In the genomic region with DNA sequence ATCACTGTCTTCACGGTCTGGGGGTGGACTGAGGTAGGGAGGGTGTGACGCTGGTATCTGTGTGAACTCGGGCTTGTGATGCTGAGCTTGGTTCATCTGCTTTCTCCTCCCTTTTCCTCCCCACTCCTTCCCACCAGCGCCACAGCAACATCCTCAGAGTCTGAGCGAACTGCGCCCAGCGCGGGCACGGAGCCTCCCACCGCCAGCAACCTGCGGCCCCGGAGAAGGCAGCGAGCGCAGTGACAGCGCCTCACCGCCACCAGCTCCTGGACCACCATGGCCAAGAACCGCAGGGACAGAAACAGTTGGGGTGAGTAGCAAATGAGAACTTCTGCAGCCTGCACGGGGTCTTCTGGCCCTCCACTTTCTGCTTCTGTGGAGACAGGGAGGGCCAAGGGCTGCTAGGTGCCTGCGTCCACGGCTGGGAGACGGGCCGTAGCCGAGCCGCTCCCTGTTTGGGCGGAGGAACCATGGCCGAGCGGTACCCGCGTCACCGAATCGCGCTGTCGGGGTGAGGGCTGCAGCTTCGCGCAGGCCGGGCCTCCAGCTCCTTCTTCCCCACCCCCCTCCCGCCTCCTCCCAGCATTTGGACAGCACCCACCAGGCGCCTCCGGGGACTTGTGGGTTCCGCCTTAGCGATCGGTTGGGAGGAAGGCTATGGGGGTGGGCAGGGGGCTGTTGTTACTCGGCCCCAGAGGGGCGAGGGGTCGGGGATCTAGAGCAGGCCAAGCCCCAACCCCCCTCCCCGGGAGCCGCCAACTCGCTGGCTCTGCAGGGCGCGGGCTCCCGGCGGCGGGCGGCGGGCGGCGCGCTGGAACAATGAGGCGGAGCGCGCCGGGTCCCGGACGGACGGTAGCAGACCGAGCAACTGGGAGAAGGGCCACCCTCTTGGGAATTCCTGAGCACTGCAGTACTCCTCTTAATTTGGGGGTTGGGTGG, we compare ENCODE assay signal across 8 cellular contexts. TPM values are rescaled to one million over a fixed set of nuclear protein-coding genes. Genes with fewer than 3 reads are reported as not detected.
A peak's percentile ranks its signal among the peaks of the same experiment; 100 is the strongest.
DNase-seq lines count a peak whose midpoint lies in the region; ATAC-seq and TF ChIP-seq lines count a peak whose summit lies in the region.

Gene ATL1, plus strand, starts transcription at position 156 of the 939 bp plus-strand sequence. Its CDS starts 121 bp downstream, at position 277.

- H3K36me3 ChIP-seq in CD4-positive, alpha-beta memory T cell (ENCODE audit: insufficient read depth, low read length), result no peaks in the 10 kb centered on the region
- no peaks in the 10 kb centered on the region for H3K36me3 ChIP-seq in right lobe of liver

- peaks cover 28% of the 10 kb centered on the region for H3K27me3 ChIP-seq in CD4-positive, alpha-beta memory T cell (ENCODE audit: insufficient read depth, low read length)
- peaks cover 0 to 3% of the 10 kb centered on the region in 2 donors for H3K27me3 ChIP-seq in right lobe of liver

- peak within 1 kb of the TSS; percentile 36 to 48 for H3K4me3 ChIP-seq in CD4-positive, alpha-beta memory T cell (ENCODE audit: low read length in 2 of 2)
- H3K4me3 ChIP-seq in right lobe of liver, result peak within 1 kb of the TSS; percentile 42 to 55 (median 44)

- H3K9me3 ChIP-seq in CD4-positive, alpha-beta memory T cell (ENCODE audit: control insufficient read depth in 1 of 2, low read length in 2 of 2), result no peaks in the 10 kb centered on the region
- no peaks in the 10 kb centered on the region for H3K9me3 ChIP-seq in right lobe of liver

- intact Hi-C loops in CD4-positive, alpha-beta memory T cell (cut with micrococcal nuclease), result no loop called here
- intact Hi-C loops in right lobe of liver (cut with DNase I), result no loop called here

- H3K27ac Mint-ChIP-seq in CD4-positive, alpha-beta memory T cell, result peak within 1 kb of the TSS in 1 of 7 donors; percentile 50
- H3K27ac Mint-ChIP-seq in HFFc6, result no peak within 1 kb of the TSS; the same call in 1 of the 2 replicates
- no peak within 1 kb of the TSS for H3K27ac Mint-ChIP-seq in activated CD4-positive, alpha-beta memory T cell treated with anti-CD3 and anti-CD28 coated beads, Interleukin-2, amount 10 ng/mL, durations not matched to agents 7 days and 5 days

- H3K4me1 ChIP-seq in CD4-positive, alpha-beta memory T cell (ENCODE audit: insufficient read depth, low read length), result peaks cover 17% of the 10 kb centered on the region
- H3K4me1 ChIP-seq in right lobe of liver, result peaks cover 0 to 11% (median 0%) of the 10 kb centered on the region in 4 donors

- DNase-seq in CD4-positive, alpha-beta memory T cell, result peak; percentile 28 to 46 (median 36)
- peak; percentile 28 for DNase-seq in HFFc6
- peak; percentile 59 for DNase-seq in NCI-H446 treated with DMSO at 0.1 percent for 48 hours (lab: John Stamatoyannopoulos, UW)
- DNase-seq in activated CD4-positive, alpha-beta memory T cell treated with anti-CD3 and anti-CD28 coated beads, Interleukin-2, amount 10 ng/mL, durations not matched to agents 7 days and 5 days, result peak; percentile 50
- DNase-seq in effector CD4-positive, alpha-beta T cell, result peak; percentile 4
- peak; percentile 50 to 63 (median 53) for DNase-seq in right lobe of liver
- DNase-seq in stimulated activated CD4-positive, alpha-beta T cell treated with anti-CD3 and anti-CD28 coated beads, Interleukin-4, amount 100 ng/mL, for 24 hours, result peak; percentile 38
- no peak for DNase-seq in SKM-1 (lab: John Stamatoyannopoulos, UW; ENCODE audit: unreplicated experiment)

- POLR2A ChIA-PET in CD4-positive, alpha-beta memory T cell (lab: Charles Lee; ENCODE audit: partially characterized antibody), result interaction anchor here (1.2 kb wide), 1 partner anchor 28 kb away, joined by 3 read pairs; the partner anchor contains the start of gene MAP4K5
- POLR2A ChIA-PET in activated CD4-positive, alpha-beta memory T cell treated with anti-CD3 and anti-CD28 coated beads, Interleukin-2, amount 10 ng/mL, durations not matched to agents 7 days and 5 days (lab: Charles Lee), result interaction anchor here (0.6 to 1.5 kb wide), 3 partner anchors 38 to 300 kb away, joined by 3 to 4 read pairs (median 4); no protein-coding TSS in a partner anchor

- peaks cover 4 to 16% (median 11%) of the 10 kb centered on the region in 4 donors for H3K4me1 Mint-ChIP-seq in CD4-positive, alpha-beta memory T cell
- peaks cover 14% of the 10 kb centered on the region for H3K4me1 Mint-ChIP-seq in HFFc6 (ENCODE audit: low read depth)
- H3K4me1 Mint-ChIP-seq in activated CD4-positive, alpha-beta memory T cell treated with anti-CD3 and anti-CD28 coated beads, Interleukin-2, amount 10 ng/mL, durations not matched to agents 7 days and 5 days, result peaks cover 16% of the 10 kb centered on the region

- no peak within 1 kb of the TSS for H3K27ac ChIP-seq in CD4-positive, alpha-beta memory T cell (ENCODE audit: low read depth, low read length)
- peak within 1 kb of the TSS in 2 of 3 donors; percentile 4 to 67 for H3K27ac ChIP-seq in right lobe of liver

- WGBS in right lobe of liver (ENCODE audit: insufficient coverage, low coverage, low lambda C conversion rate, missing lambda C conversion rate), result 0% methylated on average over 4 of the region's 66 CpGs

- H3K9me3 Mint-ChIP-seq in CD4-positive, alpha-beta memory T cell, result peaks cover 0 to 2% (median 0%) of the 10 kb centered on the region in 8 donors
- H3K9me3 Mint-ChIP-seq in HFFc6, result no peaks in the 10 kb centered on the region
- H3K9me3 Mint-ChIP-seq in activated CD4-positive, alpha-beta memory T cell treated with anti-CD3 and anti-CD28 coated beads, Interleukin-2, amount 10 ng/mL, durations not matched to agents 7 days and 5 days, result no peaks in the 10 kb centered on the region

- no peak for TF ChIP-seq POLR2A in right lobe of liver (IDR thresholded peaks at IDR 0.05)

- H3K27me3 Mint-ChIP-seq in CD4-positive, alpha-beta memory T cell, result peaks cover 33 to 47% of the 10 kb centered on the region in 2 donors
- H3K27me3 Mint-ChIP-seq in HFFc6 (ENCODE audit: insufficient read depth), result peaks cover 28% of the 10 kb centered on the region
- H3K27me3 Mint-ChIP-seq in activated CD4-positive, alpha-beta memory T cell treated with anti-CD3 and anti-CD28 coated beads, Interleukin-2, amount 10 ng/mL, durations not matched to agents 7 days and 5 days, result peaks cover 60% of the 10 kb centered on the region

- CTCF ChIA-PET in CD4-positive, alpha-beta memory T cell (lab: Charles Lee; ENCODE audit: partially characterized antibody), result interaction anchor here (0.9 to 1.1 kb wide), 2 partner anchors 18 to 28 kb away, joined by 3 read pairs; partner anchors contain the start of gene MAP4K5
- CTCF ChIA-PET in activated CD4-positive, alpha-beta memory T cell treated with anti-CD3 and anti-CD28 coated beads, Interleukin-2, amount 10 ng/mL, durations not matched to agents 7 days and 5 days (lab: Charles Lee), result interaction anchor here (0.6 to 2.2 kb wide), 3 partner anchors 214 to 928 kb away, joined by 3 to 8 read pairs (median 3); no protein-coding TSS in a partner anchor

- TF ChIP-seq CTCF in HFFc6 (IDR thresholded peaks at IDR 0.05) (no peak), right lobe of liver (IDR thresholded peaks at IDR 0.05) (no peak)

- peak; percentile 81 to 86 (median 86) for ATAC-seq in right lobe of liver

- no peaks in the 10 kb centered on the region for H3K36me3 Mint-ChIP-seq in CD4-positive, alpha-beta memory T cell
- no peaks in the 10 kb centered on the region for H3K36me3 Mint-ChIP-seq in HFFc6 (ENCODE audit: low read depth)
- H3K36me3 Mint-ChIP-seq in activated CD4-positive, alpha-beta memory T cell treated with anti-CD3 and anti-CD28 coated beads, Interleukin-2, amount 10 ng/mL, durations not matched to agents 7 days and 5 days (ENCODE audit: low read depth), result no peaks in the 10 kb centered on the region

- H3K4me3 Mint-ChIP-seq in CD4-positive, alpha-beta memory T cell, result peak within 1 kb of the TSS; percentile 79 to 92 (median 86)
- H3K4me3 Mint-ChIP-seq in HFFc6, result peak within 1 kb of the TSS; percentile 83
- H3K4me3 Mint-ChIP-seq in activated CD4-positive, alpha-beta memory T cell treated with anti-CD3 and anti-CD28 coated beads, Interleukin-2, amount 10 ng/mL, durations not matched to agents 7 days and 5 days, result peak within 1 kb of the TSS; percentile 78

RNA-seq across cellular contexts. Expression of gene ATL1, which starts in this region (rescaled TPM):
- total RNA-seq in CD4-positive, alpha-beta memory T cell, result 1 to 10 TPM in 1 of 2 experiments, under 1 TPM in 1; 0.64 to 1.6 TPM
- 1 to 10 TPM; 1.6 to 2.1 TPM for polyA plus RNA-seq in CD4-positive, alpha-beta memory T cell
- under 1 TPM; 0.35 to 0.92 (median 0.48) TPM for total RNA-seq in HFFc6 (2021; fragmentation: NEBNext Ultra II Directional; extraction: Animal tissue kit (Norgen Biotek cat#: 25700))
- 1 to 10 TPM in 1 of 2 experiments, under 1 TPM in 1; 0.86 to 1.2 TPM for total RNA-seq in activated CD4-positive, alpha-beta memory T cell treated with anti-CD3 and anti-CD28 coated beads, Interleukin-2, amount 10 ng/mL, durations not matched to agents 7 days and 5 days
- total RNA-seq in right lobe of liver, result under 1 TPM in 5 of 6 experiments, not detected in 1; 0.18 to 0.47 (median 0.27) TPM

Comparison
In these comparisons a context has a peak if more than half of its experiments do, and no peak if none do; other contexts are left out.
1. Peak in DNase-seq in HFFc6; RNA of the gene not detected or under 1 TPM.
2. Peak in DNase-seq, ATAC-seq, H3K4me3 ChIP-seq and H3K27ac ChIP-seq in right lobe of liver; RNA of the gene not detected or under 1 TPM.